In the genomic region with DNA sequence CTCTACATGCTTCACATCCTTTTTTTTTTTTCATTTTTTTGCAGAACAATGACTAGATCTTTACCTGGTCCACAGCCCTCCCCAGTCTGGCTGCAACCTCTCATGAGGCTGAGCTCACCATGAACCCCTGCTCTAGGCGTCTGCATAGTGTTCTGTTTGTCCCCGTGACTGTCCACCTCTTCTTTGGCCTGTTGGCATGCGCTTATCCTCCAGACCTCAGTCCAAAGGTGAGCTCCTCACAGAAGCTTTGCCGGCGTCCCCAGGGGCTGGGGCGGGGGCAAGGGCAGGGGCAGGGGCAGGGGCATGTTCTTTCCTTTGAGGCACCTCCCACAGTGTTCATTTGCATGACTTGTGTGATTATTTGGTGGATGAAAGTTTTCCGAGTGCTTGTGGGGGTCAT, we compare ENCODE assay signal across 15 cellular contexts.
"Had no signal": no experiment of that assay in that cellular context is flagged by ENCODE, and none has a peak within 500 bp of the region (broad histone marks: within the 10 kb centered on the region; RNA-seq: fewer than 3 reads in every experiment).

No MANE protein-coding gene starts in this region.

- DNase-seq: activated CD4-positive, alpha-beta T cell treated with anti-CD3 and anti-CD28 coated beads, Interleukin-2, amount 50 U/mL, for 48 hours; activated naive CD4-positive, alpha-beta T cell treated with anti-CD3 and anti-CD28 coated beads for 36 hours; activated naive CD8-positive, alpha-beta T cell treated with anti-CD3 and anti-CD28 coated beads, Interleukin-2, amount 50 U/mL, for 24 hours; activated T-cell treated with anti-CD3 and anti-CD28 coated beads, Interleukin-2, amount 50 U/mL, for 1 hour; colonic mucosa; esophagus squamous epithelium; immature natural killer cell; naive B cell; posterior cingulate gyrus; spleen; testis; upper lobe of right lung had no signal

- ATAC-seq: activated CD8-positive, alpha-beta memory T cell treated with anti-CD3 and anti-CD28 coated beads, Interleukin-2, amount 10 ng/mL, durations not matched to agents 7 days and 5 days; activated naive CD8-positive, alpha-beta T cell treated with anti-CD3 and anti-CD28 coated beads, Interleukin-2, amount 50 U/mL, for 24 hours; upper lobe of right lung had no signal

- H3K36me3 ChIP-seq: colonic mucosa, esophagus squamous epithelium, neutrophil, spleen, upper lobe of right lung had no signal

- H3K9me3 ChIP-seq: colonic mucosa, esophagus squamous epithelium, neutrophil, spleen, testis, upper lobe of right lung had no signal

- H3K4me3 ChIP-seq: colonic mucosa, esophagus squamous epithelium, spleen, testis, upper lobe of right lung had no signal

- H3K27me3 ChIP-seq: colonic mucosa, esophagus squamous epithelium, neutrophil, spleen, testis, upper lobe of right lung had no signal

- H3K4me1 ChIP-seq: upper lobe of right lung had no signal

- H3K27ac ChIP-seq: neutrophil, testis, upper lobe of right lung, VCaP had no signal
